ENCODE assay signal across 8 cellular contexts in the genomic region with DNA sequence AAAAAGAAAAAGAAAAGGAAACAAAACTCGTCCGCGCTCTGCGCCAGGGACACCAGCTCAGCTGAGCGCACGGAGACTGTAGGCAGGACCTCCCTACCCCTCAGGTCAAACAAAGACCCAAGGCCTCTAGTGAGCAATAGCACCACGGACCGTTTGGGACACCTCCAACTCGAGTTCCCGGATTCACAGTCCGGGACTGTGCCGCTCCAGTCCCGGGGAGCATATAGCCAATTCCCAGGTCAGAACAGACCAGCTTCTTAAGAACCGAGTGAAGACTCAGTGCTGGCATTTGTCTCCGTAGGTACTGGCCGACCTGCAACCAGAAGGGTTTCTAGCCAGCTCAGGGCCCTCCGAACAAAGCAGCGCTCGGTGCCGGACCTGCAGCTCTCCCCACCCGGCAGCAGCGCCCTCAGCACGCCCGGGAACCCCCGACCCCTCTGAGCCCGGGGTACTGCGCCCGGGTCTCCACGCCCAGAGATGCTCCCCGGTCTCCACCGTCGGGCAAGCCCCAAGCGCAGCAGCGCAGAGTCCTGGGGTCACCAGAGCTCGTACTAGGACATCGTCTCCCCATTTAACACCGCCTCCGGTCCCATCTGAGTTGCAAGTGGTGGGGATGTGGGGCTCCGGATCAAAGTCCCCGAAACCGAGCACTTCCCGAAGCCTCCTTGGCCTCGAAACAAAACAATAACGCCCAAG. TPM values are rescaled to one million over a fixed set of nuclear protein-coding genes. Genes with fewer than 3 reads are reported as not detected.
DNase-seq lines count a peak whose midpoint lies in the region; ATAC-seq and TF ChIP-seq lines count a peak whose summit lies in the region.

No MANE protein-coding gene starts in this region.

- TF ChIP-seq EP300 in esophagus muscularis mucosa (IDR thresholded peaks at IDR 0.05), result no peak

- peak overlapping the region; percentile 78 for H3K4me3 Mint-ChIP-seq in activated CD8-positive, alpha-beta T cell treated with anti-CD3 and anti-CD28 coated beads, Interleukin-2, amount 10 ng/mL, durations not matched to agents 7 days and 5 days

- H3K36me3 Mint-ChIP-seq in activated CD8-positive, alpha-beta T cell treated with anti-CD3 and anti-CD28 coated beads, Interleukin-2, amount 10 ng/mL, durations not matched to agents 7 days and 5 days (ENCODE audit: low read depth), result no peaks in the 10 kb centered on the region

- CTCF ChIA-PET in activated CD8-positive, alpha-beta T cell treated with anti-CD3 and anti-CD28 coated beads, Interleukin-2, amount 10 ng/mL, durations not matched to agents 7 days and 5 days (lab: Charles Lee), result interaction anchor here (1.0 to 1.7 kb wide), 4 partner anchors 40 to 489 kb away, joined by 3 to 8 read pairs (median 6); no protein-coding TSS in a partner anchor

- peaks cover 2% of the 10 kb centered on the region for H3K27me3 ChIP-seq in GM06990 (replicated peaks; ENCODE audit: control insufficient read depth, insufficient read depth, low read length)
- no peaks in the 10 kb centered on the region for H3K27me3 ChIP-seq in esophagus muscularis mucosa
- H3K27me3 ChIP-seq in testis, result no peaks in the 10 kb centered on the region

- TF ChIP-seq POLR2A in esophagus muscularis mucosa (IDR thresholded peaks at IDR 0.05; ENCODE audit: low read depth) (no peak), testis (IDR thresholded peaks at IDR 0.05) (no peak)

- under 1% methylated on average over 34 of the region's 44 CpGs for WGBS in esophagus muscularis mucosa
- 0% methylated on average over 30 to 43 of the region's 44 CpGs for WGBS in testis, 2 donors

- DNase-seq in GM06990 (ENCODE audit: extremely low read depth, insufficient read length) (peak; percentile 54), LNCaP clone FGC (ENCODE audit: low read depth) (no peak), esophagus muscularis mucosa (ENCODE audit: extremely low spot score) (no peak), mucosa of gallbladder (ENCODE audit: low spot score) (peak; percentile 23), testis (peak; percentile 63)
- peak; percentile 30 for DNase-seq in activated CD8-positive, alpha-beta T cell treated with anti-CD3 and anti-CD28 coated beads, Interleukin-2, amount 10 ng/mL, durations not matched to agents 7 days and 5 days

- no peak for TF ChIP-seq CTCF in GM06990 (IDR thresholded peaks at IDR 0.05; ENCODE audit: insufficient read depth, low read length, poor library complexity, severe bottlenecking)
- TF ChIP-seq CTCF in LNCaP clone FGC (IDR thresholded peaks at IDR 0.05; ENCODE audit: control insufficient read depth, extremely low read depth, insufficient read depth), result no peak
- no peak for TF ChIP-seq CTCF in esophagus muscularis mucosa (IDR thresholded peaks at IDR 0.05)
- no peak for TF ChIP-seq CTCF in testis (IDR thresholded peaks at IDR 0.05)

- H3K27ac Mint-ChIP-seq in activated CD8-positive, alpha-beta T cell treated with anti-CD3 and anti-CD28 coated beads, Interleukin-2, amount 10 ng/mL, durations not matched to agents 7 days and 5 days, result no peak overlapping the region

- H3K4me1 ChIP-seq in esophagus muscularis mucosa, result peaks cover 27 to 46% (median 46%) of the 10 kb centered on the region in 4 donors
- peaks cover 8% of the 10 kb centered on the region for H3K4me1 ChIP-seq in testis

- intact Hi-C loops in esophagus muscularis mucosa (cut with DNase I) (loop anchor here (2.0 to 5.0 kb wide), 4 partner anchors 60 to 487 kb away; a partner anchor contains a TSS), testis (cut with DNase I; ENCODE audit: low total_unique reads) (loop anchor here (10.0 kb wide), 2 partner anchors 63 to 487 kb away; no protein-coding TSS in a partner anchor)

- H3K27ac ChIP-seq in esophagus muscularis mucosa (replicated peaks in 1 of 4) (peak overlapping the region; percentile 91 to 94 (median 94)), testis (peak overlapping the region; percentile 75 to 83)

- H3K27me3 Mint-ChIP-seq in activated CD8-positive, alpha-beta T cell treated with anti-CD3 and anti-CD28 coated beads, Interleukin-2, amount 10 ng/mL, durations not matched to agents 7 days and 5 days (ENCODE audit: low read depth), result peaks cover 39% of the 10 kb centered on the region

- H3K36me3 ChIP-seq in GM06990 (ENCODE audit: control insufficient read depth, insufficient read depth, low read length) (no peaks in the 10 kb centered on the region), esophagus muscularis mucosa (peaks cover 0 to 6% (median 0%) of the 10 kb centered on the region in 4 donors), testis (ENCODE audit: low read depth, missing control alignments) (no peaks in the 10 kb centered on the region)

- H3K4me3 ChIP-seq in GM06990 (replicated peaks; ENCODE audit: low read depth, low read length), result peak overlapping the region; percentile 52
- H3K4me3 ChIP-seq in LNCaP clone FGC (ENCODE audit: low read depth, low read length), result peak overlapping the region; percentile 30; the same call in 1 of the 2 replicates
- H3K4me3 ChIP-seq in esophagus muscularis mucosa, result peak overlapping the region; percentile 87 to 93 (median 90)
- H3K4me3 ChIP-seq in testis, result peak overlapping the region; percentile 80 to 87

- no peaks in the 10 kb centered on the region for H3K9me3 Mint-ChIP-seq in activated CD8-positive, alpha-beta T cell treated with anti-CD3 and anti-CD28 coated beads, Interleukin-2, amount 10 ng/mL, durations not matched to agents 7 days and 5 days (ENCODE audit: insufficient read depth)

- peak; percentile 47 for ATAC-seq in activated CD8-positive, alpha-beta T cell treated with anti-CD3 and anti-CD28 coated beads, Interleukin-2, amount 10 ng/mL, durations not matched to agents 7 days and 5 days
- no peak for ATAC-seq in HG02870 (IDR thresholded peaks at IDR 0.05; ENCODE audit: unreplicated experiment)
- ATAC-seq in HG02885 (IDR thresholded peaks at IDR 0.05; ENCODE audit: poor library complexity, unreplicated experiment), result no peak

- POLR2A ChIA-PET in activated CD8-positive, alpha-beta T cell treated with anti-CD3 and anti-CD28 coated beads, Interleukin-2, amount 10 ng/mL, durations not matched to agents 7 days and 5 days (lab: Charles Lee), result interaction anchor here (1.0 kb wide), 1 partner anchor 39 kb away, joined by 3 read pairs; no protein-coding TSS in a partner anchor

- H3K9me3 ChIP-seq in esophagus muscularis mucosa (no peaks in the 10 kb centered on the region), testis (no peaks in the 10 kb centered on the region)

- H3K4me1 Mint-ChIP-seq in activated CD8-positive, alpha-beta T cell treated with anti-CD3 and anti-CD28 coated beads, Interleukin-2, amount 10 ng/mL, durations not matched to agents 7 days and 5 days (ENCODE audit: low read depth), result peaks cover 20% of the 10 kb centered on the region

RNA-seq across cellular contexts. Expression of a gene that starts 0.6 kb away (rescaled TPM):
- under 1 TPM in 1 of 2 experiments, not detected in 1; 0.03 TPM for total RNA-seq in activated CD8-positive, alpha-beta T cell treated with anti-CD3 and anti-CD28 coated beads, Interleukin-2, amount 10 ng/mL, durations not matched to agents 7 days and 5 days
- total RNA-seq in esophagus muscularis mucosa (10 to 100 TPM; 47.8 to 73.9 (median 54.7) TPM), mucosa of gallbladder (36.4 TPM), testis (10 to 100 TPM; 42.0 to 57.9 TPM)
- polyA plus RNA-seq in testis (ENCODE audit: insufficient read depth, low read depth, low replicate concordance), result 8.5 TPM

Comparison
In these comparisons a context has a peak if more than half of its experiments do, and no peak if none do; other contexts are left out.
1. DNase-seq: peak in GM06990 (single experiment), activated CD8-positive, alpha-beta T cell treated with anti-CD3 and anti-CD28 coated beads, Interleukin-2, amount 10 ng/mL, durations not matched to agents 7 days and 5 days (single experiment), mucosa of gallbladder (single experiment) and testis (single experiment); none in LNCaP clone FGC (single experiment) and esophagus muscularis mucosa (single experiment).
2. H3K4me3 ChIP-seq: peak in every context shown above with its lines; median percentile 90 in esophagus muscularis mucosa; 84 in testis; 52 in GM06990; 30 in LNCaP clone FGC.
3. RNA of a gene that starts 0.6 kb away (total RNA-seq): 47.8 to 73.9 TPM in esophagus muscularis mucosa, 42.0 to 57.9 TPM in testis and 36.4 TPM in mucosa of gallbladder (single experiment); 0.03 TPM in activated CD8-positive, alpha-beta T cell treated with anti-CD3 and anti-CD28 coated beads, Interleukin-2, amount 10 ng/mL, durations not matched to agents 7 days and 5 days; every median in the first group is over 10 times any median in the second.